16 cellular contexts compared by ENCODE assay signal in the genomic region with DNA sequence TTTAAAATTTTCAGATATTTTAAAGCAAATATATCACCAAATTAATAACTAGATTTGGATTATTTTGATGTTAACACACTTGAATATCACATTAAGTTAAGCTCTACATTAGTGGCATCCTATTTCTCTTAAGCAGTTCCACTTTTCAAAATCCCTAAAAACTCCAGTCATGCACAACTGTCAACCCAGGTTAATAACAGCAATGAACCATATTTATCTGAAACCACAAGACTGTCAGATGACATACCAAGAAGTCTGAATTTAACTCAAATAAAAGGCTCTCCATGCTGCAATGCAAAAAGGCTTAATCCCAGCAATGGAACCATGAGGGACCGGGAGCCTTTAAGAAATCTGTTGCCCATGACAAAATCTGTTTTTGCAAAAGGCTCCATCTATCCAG.
"Had no signal": no experiment of that assay in that cellular context is flagged by ENCODE, and none has a peak within 500 bp of the region (broad histone marks: within the 10 kb centered on the region; RNA-seq: fewer than 3 reads in every experiment).

No MANE protein-coding gene starts in this region.

- DNase-seq: activated CD4-positive, alpha-beta memory T cell treated with anti-CD3 and anti-CD28 coated beads for 36 hours; activated CD4-positive, alpha-beta T cell treated with anti-CD3 and anti-CD28 coated beads for 36 hours; activated effector memory CD4-positive, alpha-beta T cell treated with Interleukin-2 at 50 U/mL for 16 hours; activated T-cell treated with anti-CD3 and anti-CD28 coated beads, Interleukin-2, amount 50 U/mL, for 4 hours; amniotic stem cell; body of pancreas; effector memory CD4-positive, alpha-beta T cell; foreskin fibroblast; kidney glomerular epithelial cell; left ventricle myocardium superior; nephron progenitor cell; right lobe of liver; spleen; WERI-Rb-1 had no signal

- ATAC-seq: activated CD4-positive, alpha-beta T cell treated with anti-CD3 and anti-CD28 coated beads for 36 hours; activated T-cell treated with anti-CD3 and anti-CD28 coated beads, Interleukin-2, amount 50 U/mL, for 4 hours; body of pancreas; left ventricle myocardium superior had no signal

- H3K27me3 ChIP-seq: body of pancreas, right lobe of liver, spleen had no signal

- H3K36me3 ChIP-seq: prostate gland, right lobe of liver, thoracic aorta, WERI-Rb-1 had no signal

- H3K9me3 ChIP-seq: body of pancreas, prostate gland, right lobe of liver, thoracic aorta had no signal

- H3K27ac ChIP-seq: body of pancreas, prostate gland, right lobe of liver, spleen, thoracic aorta, WERI-Rb-1 had no signal

- H3K4me3 ChIP-seq: body of pancreas, prostate gland, right lobe of liver, spleen, thoracic aorta had no signal
